ENCODE assay signal across 26 cellular contexts in genomic region chr22:50285568-50286229, GRCh38.
"Had no signal": no experiment of that assay in that cellular context is flagged by ENCODE, and none has a peak within 500 bp of the region (broad histone marks: within the 10 kb centered on the region; RNA-seq: fewer than 3 reads in every experiment).

No MANE protein-coding gene starts in this region.

- H3K9ac ChIP-seq: neural progenitor cell had no signal

- FAIRE-seq: endothelial cell of umbilical vein, kidney had no signal

- H3K4me1 Mint-ChIP-seq: endodermal cell; immature natural killer cell; natural killer cell; neural progenitor cell; stimulated activated memory B cell treated with anti-CD40 and anti-IgM and Interleukin-4, amounts not matched to agents 10 μg/mL and 1 μg/mL and 100 μg/mL, for 72 hours had no signal

- H3K36me3 ChIP-seq: neural progenitor cell had no signal

- ATAC-seq: foreskin keratinocyte; left cardiac atrium; natural killer cell; psoas muscle; sciatic nerve; stimulated activated memory B cell treated with anti-CD40 and anti-IgM and Interleukin-4, amounts not matched to agents 10 μg/mL and 1 μg/mL and 100 μg/mL, for 72 hours had no signal

- H3K27me3 Mint-ChIP-seq: stimulated activated naive CD8-positive, alpha-beta T cell treated with anti-CD3 and anti-CD28 coated beads, Interleukin-15, Interleukin-2, amounts not matched to agents 100 ng/mL and 50 ng/mL, for 24 hours had no signal

- H3K9me3 ChIP-seq: left ventricle myocardium inferior, psoas muscle, spleen, thoracic aorta, transverse colon had no signal

- H3K27me3 ChIP-seq: foreskin keratinocyte, neural progenitor cell, transverse colon had no signal

- H3K27ac Mint-ChIP-seq: endodermal cell; immature natural killer cell; natural killer cell; neural progenitor cell; stimulated activated memory B cell treated with anti-CD40 and anti-IgM and Interleukin-4, amounts not matched to agents 10 μg/mL and 1 μg/mL and 100 μg/mL, for 72 hours; stimulated activated naive CD8-positive, alpha-beta T cell treated with anti-CD3 and anti-CD28 coated beads, Interleukin-15, Interleukin-2, amounts not matched to agents 100 ng/mL and 50 ng/mL, for 24 hours had no signal

- H3K4me2 ChIP-seq: neural progenitor cell had no signal

- H2AFZ ChIP-seq: neural progenitor cell had no signal

- H3K4me3 Mint-ChIP-seq: endodermal cell; immature natural killer cell; natural killer cell; neural progenitor cell; stimulated activated memory B cell treated with anti-CD40 and anti-IgM and Interleukin-4, amounts not matched to agents 10 μg/mL and 1 μg/mL and 100 μg/mL, for 72 hours; stimulated activated naive CD8-positive, alpha-beta T cell treated with anti-CD3 and anti-CD28 coated beads, Interleukin-15, Interleukin-2, amounts not matched to agents 100 ng/mL and 50 ng/mL, for 24 hours had no signal

- H3K9me3 Mint-ChIP-seq: endodermal cell; immature natural killer cell; natural killer cell; neural progenitor cell; stimulated activated memory B cell treated with anti-CD40 and anti-IgM and Interleukin-4, amounts not matched to agents 10 μg/mL and 1 μg/mL and 100 μg/mL, for 72 hours; stimulated activated naive CD8-positive, alpha-beta T cell treated with anti-CD3 and anti-CD28 coated beads, Interleukin-15, Interleukin-2, amounts not matched to agents 100 ng/mL and 50 ng/mL, for 24 hours had no signal

- H3K4me3 ChIP-seq: coronary artery, left ventricle myocardium inferior, lung, neural progenitor cell, psoas muscle, spleen, thoracic aorta, transverse colon had no signal

- DNase-seq: effector CD4-positive, alpha-beta T cell; endodermal cell; erythroblast; foreskin keratinocyte; immature natural killer cell; kidney; left cardiac atrium; left ventricle myocardium inferior; mesenchymal stem cell; natural killer cell; occipital lobe; psoas muscle; retina; spleen; stimulated activated CD4-positive, alpha-beta T cell treated with anti-CD3 and anti-CD28 coated beads, Interleukin-15, amount 100 ng/mL, for 24 hours; stimulated activated CD4-positive, alpha-beta T cell treated with anti-CD3 and anti-CD28 coated beads, Interleukin-1b, Interleukin-23, amount 100 ng/mL, for 48 hours; stimulated activated CD4-positive, alpha-beta T cell treated with anti-CD3 and anti-CD28 coated beads, Interleukin-4, amount 100 ng/mL, for 24 hours; transverse colon had no signal

- H3K36me3 Mint-ChIP-seq: immature natural killer cell, natural killer cell had no signal

- H3K27ac ChIP-seq: coronary artery, foreskin keratinocyte, left ventricle myocardium inferior, neural progenitor cell, psoas muscle, thoracic aorta, transverse colon had no signal

- H3K4me1 ChIP-seq: neural progenitor cell, psoas muscle, transverse colon had no signal
